ENCODE assay signal across 1 cellular context in the genomic region with DNA sequence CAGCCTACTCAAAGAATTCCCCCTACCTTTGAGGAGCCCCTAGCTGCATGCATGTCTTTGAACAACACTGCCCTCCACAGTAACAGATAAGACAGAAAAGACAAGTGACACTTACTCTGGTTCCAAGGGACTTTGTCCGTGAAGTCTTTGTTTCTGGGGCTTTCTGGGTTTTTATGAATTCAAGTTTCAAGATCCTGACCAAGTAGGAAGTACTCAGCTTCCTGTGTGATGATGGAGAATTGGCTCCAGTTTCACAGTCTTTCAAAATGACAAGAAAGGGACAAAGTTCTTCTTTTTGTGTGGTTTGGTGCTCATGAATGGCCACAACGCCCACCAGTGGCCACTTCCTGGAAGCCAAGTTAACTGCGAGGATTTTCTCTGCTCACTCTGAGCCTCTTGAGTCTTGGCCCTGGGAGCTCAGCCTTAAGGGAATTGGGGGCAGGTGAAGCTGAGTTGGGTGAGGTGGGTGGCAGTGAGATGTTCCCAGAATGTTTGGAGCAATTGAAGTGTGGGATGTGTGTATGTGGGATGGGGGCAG.
TF ChIP-seq lines count a peak whose summit lies in the region.

A gene (minus strand): TSS at position 147 of the 538 bp plus-strand sequence. CDS start 4,000 bp downstream, outside the sequence.

TF ChIP-seq in GM23338, 12 proteins besides CTCF, POLR2A, EP300 and RAD21 (continued from another document):
- TF ChIP-seq CREB1 (CRISPR knock-in tag; IDR thresholded peaks at IDR 0.05; ENCODE audit: low read depth) (no peak), JUNB (IDR thresholded peaks at IDR 0.05; ENCODE audit: unreplicated experiment) (no peak), STAT1 (IDR thresholded peaks at IDR 0.05; ENCODE audit: unreplicated experiment) (no peak), EZH2phosphoT487 (IDR thresholded peaks at IDR 0.05; ENCODE audit: unreplicated experiment) (no peak)
